Comparison of ENCODE assay signal across 8 cellular contexts in genomic region chr19:39402417-39403297, GRCh38. TPM values are rescaled to one million over a fixed set of nuclear protein-coding genes. Genes with fewer than 3 reads are reported as not detected.
DNase-seq lines count a peak whose midpoint lies in the region; ATAC-seq, FAIRE-seq and TF ChIP-seq lines count a peak whose summit lies in the region.

No MANE protein-coding gene starts in this region.

- peaks cover 13% of the 10 kb centered on the region for H3F3A ChIP-seq in OCI-LY1 (ENCODE audit: insufficient read depth, low read length)

- H3K36me3 ChIP-seq in OCI-LY1 (ENCODE audit: insufficient read depth, low read length), result peaks cover 6% of the 10 kb centered on the region; the same call in 1 of the 2 replicates

- H3K79me2 ChIP-seq in OCI-LY1 (ENCODE audit: insufficient read depth, low read length), result no peaks in the 10 kb centered on the region

- TF ChIP-seq CTCF in OCI-LY1 (IDR thresholded peaks at IDR 0.05; ENCODE audit: low read length) (no peak), epithelial cell of esophagus (IDR thresholded peaks at IDR 0.05; ENCODE audit: insufficient read depth, low read depth, low read length, missing control alignments) (no peak)

- H3K4me2 ChIP-seq in OCI-LY1 (ENCODE audit: low read length), result peak overlapping the region; percentile 66

- H3K4me3 ChIP-seq in OCI-LY1 (ENCODE audit: low read depth, low read length, poor library complexity, severe bottlenecking), result peak overlapping the region; percentile 43
- H3K4me3 ChIP-seq in epithelial cell of esophagus (ENCODE audit: low read length), result peak overlapping the region; percentile 39

- FAIRE-seq in GM12891 (lab: Jason Lieb, UNC), result peak; percentile 95

- peak overlapping the region; percentile 96 for H3K27ac ChIP-seq in OCI-LY1 (ENCODE audit: low read depth, low read length, poor library complexity, severe bottlenecking)

- H3K9ac ChIP-seq in OCI-LY1 (ENCODE audit: low read length), result peak overlapping the region; percentile 72

- no peaks in the 10 kb centered on the region for H4K20me1 ChIP-seq in OCI-LY1 (ENCODE audit: insufficient read depth, low read length)

- H3K4me1 ChIP-seq in OCI-LY1 (ENCODE audit: insufficient read depth, low read length, severe bottlenecking), result peaks cover 70% of the 10 kb centered on the region

- H3K9me3 ChIP-seq in OCI-LY1 (ENCODE audit: low read length), result no peaks in the 10 kb centered on the region

- peak; percentile 24 for ATAC-seq in HG03354 (IDR thresholded peaks at IDR 0.05; ENCODE audit: poor library complexity, severe bottlenecking, unreplicated experiment)

- TF ChIP-seq POLR2A in GM12891 (IDR thresholded peaks at IDR 0.05; ENCODE audit: low read depth, low read length), result no peak

- H3K27me3 ChIP-seq in OCI-LY1 (ENCODE audit: insufficient read depth, low read length), result no peaks in the 10 kb centered on the region

- no peaks in the 10 kb centered on the region for H3K9me2 ChIP-seq in OCI-LY1 (ENCODE audit: low read depth, low read length)

- DNase-seq in GM12891 (ENCODE audit: insufficient read length, low spot score), result peak; percentile 58
- peak; percentile 79 for DNase-seq in activated T-cell treated with anti-CD3 and anti-CD28 coated beads for 4 hours
- peak; percentile 92 for DNase-seq in epithelial cell of esophagus (ENCODE audit: low read depth)
- DNase-seq in middle frontal gyrus (ENCODE audit: extremely low spot score, low spot score), result peak; percentile 17
- DNase-seq in stimulated activated CD8-positive, alpha-beta memory T cell treated with anti-CD3 and anti-CD28 coated beads, Interleukin-15, amount 100 ng/mL, for 4 hours (ENCODE audit: low read depth in 2 of 2), result peak; percentile 68 to 70
- DNase-seq in cortex of kidney (lab: John Stamatoyannopoulos, UW), result no peak

- H2AFZ ChIP-seq in OCI-LY1 (ENCODE audit: low read length), result no peak overlapping the region

TF ChIP-seq in GM12891, 5 proteins besides CTCF, POLR2A, EP300 and RAD21:
- TF ChIP-seq POU2F2 (IDR thresholded peaks at IDR 0.05; ENCODE audit: low read depth, low read length) (peak; percentile 42; the same call in 1 of the 2 replicates), PAX5 (IDR thresholded peaks at IDR 0.05; ENCODE audit: insufficient read depth, low read length, severe bottlenecking) (no peak), POLR2AphosphoS5 (IDR thresholded peaks at IDR 0.05; ENCODE audit: low read depth, low read length) (peak; percentile 30; the same call in 1 of the 2 replicates), TAF1 (IDR thresholded peaks at IDR 0.05; ENCODE audit: low read depth, low read length) (0 out of 2 replicates have a peak, but pooled peaks have one; percentile 3), SPI1 (IDR thresholded peaks at IDR 0.05; ENCODE audit: low read depth, low read length) (no peak)
TF ChIP-seq in GM12891: peak in this region for 3.

RNA-seq across cellular contexts. Expression of gene ZFP36, which starts 4.0 kb away (rescaled TPM):
- polyA plus RNA-seq in GM12891 (2012; ENCODE audit: low read depth, missing spikeins), result 24.7 TPM

RNA-seq across cellular contexts. Expression of gene PLEKHG2, which starts 9.8 kb away (rescaled TPM):
- polyA plus RNA-seq in GM12891 (2012; ENCODE audit: low read depth, missing spikeins), result 35.3 TPM

RNA-seq across cellular contexts. Expression of gene MED29, which starts 11.5 kb away (rescaled TPM):
- polyA plus RNA-seq in GM12891 (2012; ENCODE audit: low read depth, missing spikeins), result 13.1 TPM

RNA-seq across cellular contexts. Expression of gene PAF1, which starts 11.8 kb away (rescaled TPM):
- polyA plus RNA-seq in GM12891 (2012; ENCODE audit: low read depth, missing spikeins), result 30.3 TPM

RNA-seq across cellular contexts. Expression of gene RPS16, which starts 33.1 kb away (rescaled TPM):
- polyA plus RNA-seq in GM12891 (2012; ENCODE audit: low read depth, missing spikeins), result 5,893 TPM
